Comparison of ENCODE assay signal across 11 cellular contexts in genomic region chr6:139392834-139393233, GRCh38. TPM values are rescaled to one million over a fixed set of nuclear protein-coding genes. Genes with fewer than 3 reads are reported as not detected.
A peak's percentile ranks its signal among the peaks of the same experiment; 100 is the strongest.
DNase-seq lines count a peak whose midpoint lies in the region; ATAC-seq and TF ChIP-seq lines count a peak whose summit lies in the region.
"Had no signal": no experiment of that assay in that cellular context is flagged by ENCODE, and none has a peak within 500 bp of the region (broad histone marks: within the 10 kb centered on the region; RNA-seq: fewer than 3 reads in every experiment).

No MANE protein-coding gene starts in this region.

- H3K4me3 ChIP-seq in DOHH2 (ENCODE audit: low read length), result no peak overlapping the region
- H3K4me3 ChIP-seq: dorsolateral prefrontal cortex had no signal

- H3K27ac ChIP-seq in DOHH2 (ENCODE audit: low read depth, low read length), result no peak overlapping the region

- no peaks in the 10 kb centered on the region for H4K20me1 ChIP-seq in DOHH2 (ENCODE audit: control insufficient read depth, insufficient read depth, low read depth, low read length)

- H3K27me3 ChIP-seq in DOHH2 (ENCODE audit: control insufficient read depth, low read length), result no peaks in the 10 kb centered on the region
- H3K27me3 ChIP-seq: dorsolateral prefrontal cortex had no signal

- no peaks in the 10 kb centered on the region for H3K36me3 Mint-ChIP-seq in activated T-helper 17 cell treated with anti-CD3 and anti-CD28 coated beads, Interleukin-2, amount 50 U/mL, for 72 hours (ENCODE audit: low read depth)

- H3K4me3 Mint-ChIP-seq in activated T-helper 17 cell treated with anti-CD3 and anti-CD28 coated beads, Interleukin-2, amount 50 U/mL, for 72 hours, result no peak overlapping the region
- H3K4me3 Mint-ChIP-seq: CD14-positive monocyte had no signal

- H3K9me2 ChIP-seq in DOHH2 (replicated peaks; ENCODE audit: control insufficient read depth, low read length), result no peaks in the 10 kb centered on the region

- H3K4me2 ChIP-seq in DOHH2 (ENCODE audit: low read length), result peak overlapping the region; percentile 44

- no peaks in the 10 kb centered on the region for H3F3A ChIP-seq in DOHH2 (ENCODE audit: control insufficient read depth, insufficient read depth)

- H3K9me3 Mint-ChIP-seq in activated T-helper 17 cell treated with anti-CD3 and anti-CD28 coated beads, Interleukin-2, amount 50 U/mL, for 72 hours, result no peaks in the 10 kb centered on the region
- H3K9me3 Mint-ChIP-seq: IgD-negative memory B cell had no signal

- H3K9me3 ChIP-seq in DOHH2 (ENCODE audit: control insufficient read depth, insufficient read depth, low read length), result no peaks in the 10 kb centered on the region

- no peaks in the 10 kb centered on the region for H3K27me3 Mint-ChIP-seq in activated T-helper 17 cell treated with anti-CD3 and anti-CD28 coated beads, Interleukin-2, amount 50 U/mL, for 72 hours
- H3K27me3 Mint-ChIP-seq: IgD-negative memory B cell had no signal

- peak; percentile 99 for ATAC-seq in HG03159 (IDR thresholded peaks at IDR 0.05; ENCODE audit: unreplicated experiment)
- peak; percentile 59 for ATAC-seq in activated T-helper 17 cell treated with anti-CD3 and anti-CD28 coated beads, Interleukin-2, amount 50 U/mL, for 72 hours (replicated peaks)

- peak; percentile 47 for DNase-seq in GM20000 (ENCODE audit: low spot score)
- no peak for DNase-seq in DMS53 (lab: John Stamatoyannopoulos, UW)
- no peak for DNase-seq in foreskin melanocyte
- DNase-seq in stimulated activated naive CD4-positive, alpha-beta T cell treated with Interleukin-2 at 50 U/mL for 16 hours (lab: John Stamatoyannopoulos, UW), result no peak
- no peak for DNase-seq in globus pallidus (ENCODE audit: low spot score)
- DNase-seq: dorsolateral prefrontal cortex had no signal

- H3K27ac Mint-ChIP-seq in activated T-helper 17 cell treated with anti-CD3 and anti-CD28 coated beads, Interleukin-2, amount 50 U/mL, for 72 hours, result no peak overlapping the region
- H3K27ac Mint-ChIP-seq: CD14-positive monocyte had no signal

- peaks cover 7% of the 10 kb centered on the region; the same call in 1 of the 2 replicates for H3K4me1 ChIP-seq in DOHH2 (ENCODE audit: control insufficient read depth, low read length)

- no peaks in the 10 kb centered on the region for H3K4me1 Mint-ChIP-seq in activated T-helper 17 cell treated with anti-CD3 and anti-CD28 coated beads, Interleukin-2, amount 50 U/mL, for 72 hours

- H3K79me2 ChIP-seq in DOHH2 (ENCODE audit: control insufficient read depth, low read length), result no peaks in the 10 kb centered on the region

- TF ChIP-seq CTCF in DOHH2 (IDR thresholded peaks at IDR 0.05; ENCODE audit: low read depth, low read length, poor library complexity, severe bottlenecking) (no peak), GM20000 (IDR thresholded peaks at IDR 0.05; ENCODE audit: extremely low read depth, missing control alignments) (no peak)

- no peaks in the 10 kb centered on the region for H3K36me3 ChIP-seq in DOHH2 (ENCODE audit: control insufficient read depth, low read length)

RNA-seq across cellular contexts. Expression of gene CITED2, which starts 18.4 kb away (rescaled TPM):
- 10 to 100 TPM; 60.9 to 99.4 TPM for total RNA-seq in activated T-helper 17 cell treated with anti-CD3 and anti-CD28 coated beads, Interleukin-2, amount 50 U/mL, for 72 hours
